27 cellular contexts compared by ENCODE assay signal in genomic region chr10:129416136-129416530, GRCh38.
"Had no signal": no experiment of that assay in that cellular context is flagged by ENCODE, and none has a peak within 500 bp of the region (broad histone marks: within the 10 kb centered on the region; RNA-seq: fewer than 3 reads in every experiment).

No MANE protein-coding gene starts in this region.

- ATAC-seq: heart right ventricle; left cardiac atrium; left lobe of liver; left ventricle myocardium superior; lower lobe of right lung; naive thymus-derived CD4-positive, alpha-beta T cell; natural killer cell treated with Interleukin-12 subunit alpha and Interleukin-12 subunit beta and Interleukin-15 and Interleukin-18, amount 100 ng/mL, for 72 hours; right cardiac atrium; sciatic nerve; stimulated activated naive B cell treated with anti-CD40 and anti-IgM and Interleukin-4, amounts not matched to agents 10 μg/mL and 1 μg/mL and 100 μg/mL, for 72 hours; stimulated activated naive CD8-positive, alpha-beta T cell treated with anti-CD3 and anti-CD28 coated beads, Interleukin-15, Interleukin-2, amounts not matched to agents 100 U/mL and 50 U/mL, for 24 hours; upper lobe of right lung had no signal

- H3K79me2 ChIP-seq: hepatocyte had no signal

- H3K9me3 ChIP-seq: heart right ventricle, lower lobe of right lung, ovary, stomach, testis, thyroid gland, transverse colon, upper lobe of right lung had no signal

- H3K9me3 Mint-ChIP-seq: natural killer cell treated with Interleukin-12 subunit alpha and Interleukin-12 subunit beta and Interleukin-15 and Interleukin-18, amount 100 ng/mL, for 72 hours; stimulated activated naive B cell treated with anti-CD40 and anti-IgM and Interleukin-4, amounts not matched to agents 10 μg/mL and 1 μg/mL and 100 μg/mL, for 72 hours had no signal

- H3K27ac ChIP-seq: hepatocyte, lower lobe of right lung, ovary, stomach, testis, thyroid gland, transverse colon, upper lobe of right lung had no signal

- H3K4me3 Mint-ChIP-seq: naive thymus-derived CD4-positive, alpha-beta T cell; natural killer cell treated with Interleukin-12 subunit alpha and Interleukin-12 subunit beta and Interleukin-15 and Interleukin-18, amount 100 ng/mL, for 72 hours; stimulated activated naive B cell treated with anti-CD40 and anti-IgM and Interleukin-4, amounts not matched to agents 10 μg/mL and 1 μg/mL and 100 μg/mL, for 72 hours had no signal

- H3K36me3 Mint-ChIP-seq: naive thymus-derived CD4-positive, alpha-beta T cell; natural killer cell treated with Interleukin-12 subunit alpha and Interleukin-12 subunit beta and Interleukin-15 and Interleukin-18, amount 100 ng/mL, for 72 hours; stimulated activated naive B cell treated with anti-CD40 and anti-IgM and Interleukin-4, amounts not matched to agents 10 μg/mL and 1 μg/mL and 100 μg/mL, for 72 hours had no signal

- H3K4me3 ChIP-seq: heart right ventricle, hepatocyte, lower lobe of right lung, ovary, skin epidermis, stomach, testis, thyroid gland, transverse colon, upper lobe of right lung had no signal

- H3K36me3 ChIP-seq: heart right ventricle, lower lobe of right lung, ovary, stomach, thyroid gland, transverse colon, upper lobe of right lung had no signal

- H3K27ac Mint-ChIP-seq: naive thymus-derived CD4-positive, alpha-beta T cell; natural killer cell treated with Interleukin-12 subunit alpha and Interleukin-12 subunit beta and Interleukin-15 and Interleukin-18, amount 100 ng/mL, for 72 hours; progenitor cell of endocrine pancreas; stimulated activated naive B cell treated with anti-CD40 and anti-IgM and Interleukin-4, amounts not matched to agents 10 μg/mL and 1 μg/mL and 100 μg/mL, for 72 hours had no signal

- H3K27me3 Mint-ChIP-seq: naive thymus-derived CD4-positive, alpha-beta T cell; stimulated activated naive B cell treated with anti-CD40 and anti-IgM and Interleukin-4, amounts not matched to agents 10 μg/mL and 1 μg/mL and 100 μg/mL, for 72 hours had no signal

- H3K27me3 ChIP-seq: ovary, testis, thyroid gland, transverse colon, upper lobe of right lung had no signal

- DNase-seq: heart right ventricle; kidney glomerular epithelial cell; left cardiac atrium; left ventricle myocardium superior; lower lobe of right lung; mammary epithelial cell; mesenchymal stem cell; naive thymus-derived CD4-positive, alpha-beta T cell; ovary; right cardiac atrium; stimulated activated CD4-positive, alpha-beta T cell treated with anti-CD3 and anti-CD28 coated beads, Interleukin-12 subunit alpha, Interleukin-12 subunit beta, amount 100 ng/mL, for 4 hours; stimulated activated CD4-positive, alpha-beta T cell treated with anti-CD3 and anti-CD28 coated beads, Interleukin-15, amount 100 ng/mL, for 24 hours; stimulated activated CD4-positive, alpha-beta T cell treated with anti-CD3 and anti-CD28 coated beads, Interleukin-2, amount 100 ng/mL, for 24 hours; stimulated activated CD4-positive, alpha-beta T cell treated with anti-CD3 and anti-CD28 coated beads, Interleukin-4, amount 100 ng/mL, for 1 hour; stimulated activated naive B cell treated with anti-CD40 and anti-IgM and Interleukin-4, amounts not matched to agents 10 μg/mL and 1 μg/mL and 100 μg/mL, for 72 hours; stimulated activated naive CD8-positive, alpha-beta T cell treated with anti-CD3 and anti-CD28 coated beads, Interleukin-15, Interleukin-2, amounts not matched to agents 100 U/mL and 50 U/mL, for 24 hours; stomach; testis; thyroid gland; transverse colon; upper lobe of right lung had no signal

- H2AFZ ChIP-seq: hepatocyte had no signal

- H3K4me2 ChIP-seq: hepatocyte had no signal

- H3K4me1 ChIP-seq: stomach, testis, thyroid gland, transverse colon had no signal

- H3K4me1 Mint-ChIP-seq: naive thymus-derived CD4-positive, alpha-beta T cell; stimulated activated naive B cell treated with anti-CD40 and anti-IgM and Interleukin-4, amounts not matched to agents 10 μg/mL and 1 μg/mL and 100 μg/mL, for 72 hours had no signal
